Comparison of ENCODE assay signal across 8 cellular contexts in genomic region chr9:385818-386398, GRCh38.
A peak's percentile ranks its signal among the peaks of the same experiment; 100 is the strongest.
DNase-seq lines count a peak whose midpoint lies in the region; ATAC-seq and TF ChIP-seq lines count a peak whose summit lies in the region.

No MANE protein-coding gene starts in this region.

- DNase-seq in AML-193 (lab: John Stamatoyannopoulos, UW) = peak; percentile 15 to 17
- peak; percentile 87 for DNase-seq in NCI-H2196 (lab: John Stamatoyannopoulos, UW; ENCODE audit: unreplicated experiment)
- DNase-seq in activated CD8-positive, alpha-beta T cell treated with anti-CD3 and anti-CD28 coated beads for 36 hours = peak; percentile 41
- peak; percentile 25 for DNase-seq in germinal center (ENCODE audit: low spot score)
- DNase-seq in ovary = peak; percentile 12 to 60 (median 30)

- no peaks in the 10 kb centered on the region for H3K4me1 Mint-ChIP-seq in activated CD8-positive, alpha-beta T cell treated with anti-CD3 and anti-CD28 coated beads for 36 hours (ENCODE audit: low read depth)

- 37 to 47% (median 40%) methylated on average over 9 of the region's 9 CpGs for WGBS in ovary, 3 donors

- no peak overlapping the region for H3K4me3 Mint-ChIP-seq in activated CD8-positive, alpha-beta T cell treated with anti-CD3 and anti-CD28 coated beads for 36 hours

- CTCF ChIA-PET in activated CD8-positive, alpha-beta T cell treated with anti-CD3 and anti-CD28 coated beads for 36 hours (lab: Charles Lee) = interaction anchor here (1.4 kb wide), 1 partner anchor 19 kb away, joined by 6 read pairs; no protein-coding TSS in a partner anchor

- TF ChIP-seq EP300 in ovary (IDR thresholded peaks at IDR 0.05) = no peak

- no peaks in the 10 kb centered on the region for H3K27me3 ChIP-seq in ovary

- no peak overlapping the region for H3K27ac Mint-ChIP-seq in activated CD8-positive, alpha-beta T cell treated with anti-CD3 and anti-CD28 coated beads for 36 hours

- intact Hi-C loops in activated CD8-positive, alpha-beta T cell treated with anti-CD3 and anti-CD28 coated beads for 36 hours (cut with micrococcal nuclease) = no loop called here
- intact Hi-C loops in ovary (cut with DNase I) = loop anchor here in 2 of 4 donors (10.0 kb wide), 3 partner anchors 229 to 619 kb away; no protein-coding TSS in a partner anchor

- no peak overlapping the region for H3K27ac ChIP-seq in ovary

- ATAC-seq in GM21360 (IDR thresholded peaks at IDR 0.05; ENCODE audit: unreplicated experiment) (peak; percentile 70), GM18517 (IDR thresholded peaks at IDR 0.05; ENCODE audit: unreplicated experiment) (no peak), GM18502 (IDR thresholded peaks at IDR 0.05; ENCODE audit: poor library complexity, unreplicated experiment) (no peak)
- ATAC-seq in activated CD8-positive, alpha-beta T cell treated with anti-CD3 and anti-CD28 coated beads for 36 hours = peak; percentile 81

- no peaks in the 10 kb centered on the region for H3K9me3 ChIP-seq in ovary

- no peaks in the 10 kb centered on the region for H3K36me3 ChIP-seq in ovary

- peaks cover 48% of the 10 kb centered on the region for H3K36me3 Mint-ChIP-seq in activated CD8-positive, alpha-beta T cell treated with anti-CD3 and anti-CD28 coated beads for 36 hours (ENCODE audit: low read depth)

- POLR2A ChIA-PET in activated CD8-positive, alpha-beta T cell treated with anti-CD3 and anti-CD28 coated beads for 36 hours (lab: Charles Lee) = no interaction called here

- TF ChIP-seq POLR2A in ovary (IDR thresholded peaks at IDR 0.05) = no peak

- H3K9me3 Mint-ChIP-seq in activated CD8-positive, alpha-beta T cell treated with anti-CD3 and anti-CD28 coated beads for 36 hours = no peaks in the 10 kb centered on the region

- no peaks in the 10 kb centered on the region for H3K27me3 Mint-ChIP-seq in activated CD8-positive, alpha-beta T cell treated with anti-CD3 and anti-CD28 coated beads for 36 hours

- no peak overlapping the region for H3K4me3 ChIP-seq in ovary

- peak; percentile 67 for TF ChIP-seq CTCF in activated CD8-positive, alpha-beta T cell treated with anti-CD3 and anti-CD28 coated beads for 36 hours (IDR thresholded peaks at IDR 0.05)
- peak in 2 of 3 donors; percentile 68 to 81 for TF ChIP-seq CTCF in ovary (IDR thresholded peaks at IDR 0.05)

- H3K4me1 ChIP-seq in ovary (ENCODE audit: insufficient read depth) = no peaks in the 10 kb centered on the region

Comparison
In these comparisons a context has a peak if more than half of its experiments do, and no peak if none do; other contexts are left out.
1. DNase-seq: peak in every context shown above with its lines; median percentile 87 in NCI-H2196; 41 in activated CD8-positive, alpha-beta T cell treated with anti-CD3 and anti-CD28 coated beads for 36 hours; 30 in ovary; 25 in germinal center; 16 in AML-193.
2. ATAC-seq: peak in GM21360 (single experiment) and activated CD8-positive, alpha-beta T cell treated with anti-CD3 and anti-CD28 coated beads for 36 hours (single experiment); none in GM18517 (single experiment) and GM18502 (single experiment).